ENCODE assay signal across 26 cellular contexts in genomic region chr2:239516954-239517305, GRCh38.
DNase-seq lines count a peak whose midpoint lies in the region; ATAC-seq, FAIRE-seq and TF ChIP-seq lines count a peak whose summit lies in the region.
"Had no signal": no experiment of that assay in that cellular context is flagged by ENCODE, and none has a peak within 500 bp of the region (broad histone marks: within the 10 kb centered on the region; RNA-seq: fewer than 3 reads in every experiment).

No MANE protein-coding gene starts in this region.

- intact Hi-C loops in kidney (cut with DNase I): no loop called here

- peaks cover 5% of the 10 kb centered on the region; the same call in 1 of the 2 replicates for H3K9me3 ChIP-seq in BLaER1
- no peaks in the 10 kb centered on the region for H3K9me3 ChIP-seq in DND-41 (ENCODE audit: insufficient read depth, low read length, severe bottlenecking)
- no peaks in the 10 kb centered on the region for H3K9me3 ChIP-seq in kidney (ENCODE audit: control insufficient read depth in 1 of 2, low read length in 2 of 2)
- no peaks in the 10 kb centered on the region for H3K9me3 ChIP-seq in osteoblast (ENCODE audit: low read depth, low read length)
- H3K9me3 ChIP-seq in mesenchymal stem cell (ENCODE audit: control insufficient read depth, low read length): no peaks in the 10 kb centered on the region
- H3K9me3 ChIP-seq: A549, BE2C had no signal

- no peak for FAIRE-seq in kidney (lab: Jason Lieb, UNC)
- FAIRE-seq: A549, GM12878, GM19239 had no signal

- no peak overlapping the region for H3K18ac ChIP-seq in mesenchymal stem cell (ENCODE audit: low read depth in 1 of 2, low read length in 2 of 2)

- H3K14ac ChIP-seq in mesenchymal stem cell (ENCODE audit: low read length in 2 of 2): no peak overlapping the region

- H2AK5ac ChIP-seq in mesenchymal stem cell (ENCODE audit: low read length, severe bottlenecking): no peak overlapping the region

- H3K4me3 ChIP-seq in BLaER1 (no peak overlapping the region), DND-41 (ENCODE audit: low read depth in 1 of 2, low read length in 2 of 2) (no peak overlapping the region), kidney (ENCODE audit: low read length in 2 of 2) (no peak overlapping the region), osteoblast (ENCODE audit: insufficient read depth, low read length) (no peak overlapping the region), mesenchymal stem cell (ENCODE audit: insufficient read depth in 1 of 2, low read depth in 1 of 2, low read length in 2 of 2) (no peak overlapping the region)
- H3K4me3 ChIP-seq: A549, GM12878, GM23248 had no signal

- H3K4me2 ChIP-seq in BLaER1 (peak overlapping the region; percentile 66), DND-41 (ENCODE audit: insufficient read depth, low read length) (no peak overlapping the region), osteoblast (ENCODE audit: insufficient read depth, low read length) (no peak overlapping the region), mesenchymal stem cell (ENCODE audit: low read length, poor library complexity, severe bottlenecking) (no peak overlapping the region)
- H3K4me2 ChIP-seq: A549 had no signal

- H3K36me3 ChIP-seq in BLaER1 (no peaks in the 10 kb centered on the region), DND-41 (ENCODE audit: insufficient read depth, low read length) (no peaks in the 10 kb centered on the region), kidney (ENCODE audit: control insufficient read depth in 1 of 2, insufficient read depth in 2 of 2, low read length in 2 of 2) (no peaks in the 10 kb centered on the region), osteoblast (ENCODE audit: insufficient read depth, low read length) (no peaks in the 10 kb centered on the region), mesenchymal stem cell (ENCODE audit: control insufficient read depth in 1 of 2, insufficient read depth in 2 of 2, low read depth in 1 of 2, low read length in 2 of 2) (peaks cover 0 to 3% of the 10 kb centered on the region in 2 experiments)
- H3K36me3 ChIP-seq: BE2C had no signal

- no peak overlapping the region for H3K4ac ChIP-seq in mesenchymal stem cell (ENCODE audit: low read depth in 1 of 2, low read length in 2 of 2)

- peaks cover 50% of the 10 kb centered on the region for H3K4me1 ChIP-seq in BLaER1
- H3K4me1 ChIP-seq in DND-41 (ENCODE audit: insufficient read depth, low read length): peaks cover 45% of the 10 kb centered on the region
- H3K4me1 ChIP-seq in kidney (ENCODE audit: control insufficient read depth in 1 of 2, insufficient read depth in 1 of 2, low read depth in 1 of 2, low read length in 2 of 2): no peaks in the 10 kb centered on the region
- no peaks in the 10 kb centered on the region for H3K4me1 ChIP-seq in osteoblast (ENCODE audit: insufficient read depth, low read length)
- H3K4me1 ChIP-seq in mesenchymal stem cell (ENCODE audit: control insufficient read depth, insufficient read depth, low read depth, low read length): no peaks in the 10 kb centered on the region
- H3K4me1 ChIP-seq: A549, BE2C had no signal

- H2BK5ac ChIP-seq in mesenchymal stem cell (ENCODE audit: low read depth, low read length, poor library complexity, severe bottlenecking): no peak overlapping the region

- H4K8ac ChIP-seq in mesenchymal stem cell (ENCODE audit: low read length): no peak overlapping the region

- no peak overlapping the region for H3K23ac ChIP-seq in mesenchymal stem cell (ENCODE audit: low read length in 2 of 2)

- 80% methylated on average over 11 of the region's 11 CpGs for WGBS in mesenchymal stem cell

- H3K27me3 ChIP-seq in BLaER1: no peaks in the 10 kb centered on the region
- no peaks in the 10 kb centered on the region for H3K27me3 ChIP-seq in DND-41 (ENCODE audit: insufficient read depth, low read length, poor library complexity)
- H3K27me3 ChIP-seq in osteoblast (ENCODE audit: insufficient read depth, low read length): no peaks in the 10 kb centered on the region
- peaks cover 0 to 21% of the 10 kb centered on the region in 2 experiments for H3K27me3 ChIP-seq in mesenchymal stem cell (ENCODE audit: control insufficient read depth in 1 of 2, insufficient read depth in 1 of 2, low read length in 2 of 2)
- H3K27me3 ChIP-seq: BE2C had no signal

- H4K20me1 ChIP-seq in BLaER1 (no peaks in the 10 kb centered on the region), DND-41 (ENCODE audit: insufficient read depth, low read length) (no peaks in the 10 kb centered on the region), osteoblast (ENCODE audit: insufficient read depth, low read length) (no peaks in the 10 kb centered on the region)

- TF ChIP-seq CTCF in DND-41 (IDR thresholded peaks at IDR 0.05; ENCODE audit: borderline replicate concordance, extremely low read depth, low read length, poor library complexity, severe bottlenecking) (no peak), kidney (IDR thresholded peaks at IDR 0.05; ENCODE audit: borderline replicate concordance, extremely low read depth, insufficient read depth) (no peak), osteoblast (IDR thresholded peaks at IDR 0.05; ENCODE audit: extremely low read depth, low read depth, low read length) (no peak)

- DNase-seq in DND-41 (no peak), kidney (peak; percentile 34), osteoblast (ENCODE audit: insufficient read length, low spot score, missing footprints) (peak; percentile 83), middle frontal gyrus (ENCODE audit: extremely low spot score, low spot score) (no peak), HCEC 1CT (no peak), mesenchymal stem cell (no peak)
- DNase-seq: 8988T; ACHN; AML-193; BE2C; Calu3; CD4-positive, CD25-positive, alpha-beta regulatory T cell; CD8-positive, alpha-beta memory T cell; COR-L47; DMS153; EL; GDM1; GM23248; H9; HFFc6 had no signal

- H2BK120ac ChIP-seq in mesenchymal stem cell (ENCODE audit: low read depth, low read length): no peak overlapping the region

- ATAC-seq in DND-41 (ENCODE audit: insufficient read depth, low read depth) (no peak), HG02642 (IDR thresholded peaks at IDR 0.05; ENCODE audit: poor library complexity, unreplicated experiment) (no peak)
- ATAC-seq: A549, GM12878 had no signal

- H3K79me1 ChIP-seq in mesenchymal stem cell (replicated peaks; ENCODE audit: low read length, poor library complexity, severe bottlenecking): no peaks in the 10 kb centered on the region

- H3K9ac ChIP-seq in BLaER1 (no peak overlapping the region), DND-41 (ENCODE audit: low read depth, low read length) (no peak overlapping the region), kidney (ENCODE audit: low read length in 2 of 2) (no peak overlapping the region), mesenchymal stem cell (ENCODE audit: low read length) (no peak overlapping the region)
- H3K9ac ChIP-seq: GM23248 had no signal

- H3K27ac ChIP-seq in BLaER1 (peak overlapping the region; percentile 11; the same call in 1 of the 2 replicates), DND-41 (ENCODE audit: low read length) (peak overlapping the region; percentile 79; the same call in 1 of the 2 replicates), kidney (ENCODE audit: low read depth in 2 of 2, low read length in 2 of 2) (no peak overlapping the region), osteoblast (ENCODE audit: low read depth, low read length) (no peak overlapping the region), mesenchymal stem cell (ENCODE audit: low read length, poor library complexity, severe bottlenecking) (no peak overlapping the region)
- H3K27ac ChIP-seq: A549, C4-2B, GM23248 had no signal

- H2BK15ac ChIP-seq in mesenchymal stem cell (ENCODE audit: low read depth, poor library complexity, severe bottlenecking): no peak overlapping the region

- no peak overlapping the region for H2BK12ac ChIP-seq in mesenchymal stem cell (ENCODE audit: low read length in 2 of 2)

- no peak overlapping the region for H4K91ac ChIP-seq in mesenchymal stem cell (ENCODE audit: low read length)

- H2AFZ ChIP-seq in DND-41 (ENCODE audit: low read depth, low read length) (no peak overlapping the region), osteoblast (ENCODE audit: low read length) (no peak overlapping the region), mesenchymal stem cell (ENCODE audit: low read depth, low read length) (no peak overlapping the region)
- H2AFZ ChIP-seq: GM23248 had no signal

- H3K79me2 ChIP-seq in DND-41 (ENCODE audit: insufficient read depth, low read length) (no peaks in the 10 kb centered on the region), osteoblast (ENCODE audit: insufficient read depth, low read length) (no peaks in the 10 kb centered on the region)

Comparison
In these comparisons a context has a peak if more than half of its experiments do, and no peak if none do; other contexts are left out.
1. H3K27ac ChIP-seq: peak in BLaER1 (single experiment) and DND-41 (single experiment); none in kidney (0 of 2), osteoblast (single experiment) and mesenchymal stem cell (single experiment).
2. DNase-seq: peak in kidney (single experiment) and osteoblast (single experiment); none in DND-41 (single experiment), middle frontal gyrus (single experiment), HCEC 1CT (single experiment) and mesenchymal stem cell (single experiment).